21 cellular contexts compared by ENCODE assay signal in the genomic region with DNA sequence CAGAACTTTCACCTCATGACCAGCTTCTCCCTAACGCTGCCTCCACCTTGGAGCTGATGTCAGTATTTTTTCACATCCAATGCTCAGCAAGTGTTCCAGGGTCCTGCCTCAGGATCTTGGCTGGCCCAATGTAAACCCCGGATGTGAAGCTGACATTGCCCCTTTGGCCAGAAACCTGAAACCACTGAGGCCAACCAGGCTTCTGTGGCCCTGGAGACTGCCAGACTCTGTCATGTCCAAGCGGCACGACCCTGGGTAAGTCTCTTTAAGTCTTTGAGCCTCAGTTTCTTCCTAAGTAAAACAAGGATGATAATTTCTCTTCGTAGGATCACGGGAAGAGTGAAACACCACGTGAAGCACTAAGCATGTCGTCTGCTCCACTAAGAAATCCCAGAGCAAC. TPM values are rescaled to one million over a fixed set of nuclear protein-coding genes. Genes with fewer than 3 reads are reported as not detected.
DNase-seq lines count a peak whose midpoint lies in the region; ATAC-seq and TF ChIP-seq lines count a peak whose summit lies in the region.
"Had no signal": no experiment of that assay in that cellular context is flagged by ENCODE, and none has a peak within 500 bp of the region (broad histone marks: within the 10 kb centered on the region; RNA-seq: fewer than 3 reads in every experiment).

No MANE protein-coding gene starts in this region.

- no peak for TF ChIP-seq CTCF in AG04450 (IDR thresholded peaks at IDR 0.05; ENCODE audit: low read depth, low read length)
- no peak for TF ChIP-seq CTCF in gastrocnemius medialis (IDR thresholded peaks at IDR 0.05 in 4 of 5, conservative IDR thresholded peaks at IDR 0.05 in 1 of 5)

- H3K9me3 Mint-ChIP-seq in dendritic cell treated with granulocyte-macrophage colony-stimulating factor and Interleukin-4, amounts not matched to agents 40 ng/mL and 50 ng/mL, for 4 days = no peaks in the 10 kb centered on the region
- H3K9me3 Mint-ChIP-seq: CD4-positive, CD25-positive, alpha-beta regulatory T cell; CD8-positive, alpha-beta memory T cell had no signal

- H3K27ac ChIP-seq in AG04450 (ENCODE audit: low read depth, low read length) = peak overlapping the region; percentile 2
- H3K27ac ChIP-seq in gastrocnemius medialis = no peak overlapping the region
- H3K27ac ChIP-seq: HL-60 had no signal

- H3K4me3 ChIP-seq in AG04450 (ENCODE audit: low read depth, low read length) (no peak overlapping the region), gastrocnemius medialis (no peak overlapping the region)
- H3K4me3 ChIP-seq: GM12878, HAP-1 had no signal

- in situ Hi-C loops in gastrocnemius medialis (cut with MboI; ENCODE audit: low sequenced_read_pairs in 4 of 4) = no loop called here

- peaks cover 0 to 93% of the 10 kb centered on the region in 2 donors for H3K36me3 ChIP-seq in gastrocnemius medialis

- H3K4me1 ChIP-seq in gastrocnemius medialis = no peaks in the 10 kb centered on the region
- H3K4me1 ChIP-seq: HAP-1 had no signal

- no peak for DNase-seq in AG04450 (ENCODE audit: low read depth, low spot score)
- no peak for DNase-seq in T-helper 17 cell
- DNase-seq in posterior vena cava (ENCODE audit: low spot score) = peak; percentile 47
- DNase-seq in gastrocnemius medialis = no peak
- DNase-seq: BE2C; C1 segment of cervical spinal cord; CD4-positive, CD25-positive, alpha-beta regulatory T cell; CD8-positive, alpha-beta memory T cell; COR-L47; DMS 273 treated with DMSO at 0.1 percent for 48 hours; DND-41; EL had no signal

- H3K36me3 Mint-ChIP-seq in T-helper 17 cell (ENCODE audit: low read depth) = peaks cover 13% of the 10 kb centered on the region
- peaks cover 94% of the 10 kb centered on the region for H3K36me3 Mint-ChIP-seq in dendritic cell treated with granulocyte-macrophage colony-stimulating factor and Interleukin-4, amounts not matched to agents 40 ng/mL and 50 ng/mL, for 4 days (ENCODE audit: low read depth)

- peak overlapping the region; percentile 49 for H3K27ac Mint-ChIP-seq in T-helper 17 cell
- H3K27ac Mint-ChIP-seq in dendritic cell treated with granulocyte-macrophage colony-stimulating factor and Interleukin-4, amounts not matched to agents 40 ng/mL and 50 ng/mL, for 4 days = peak overlapping the region; percentile 23

- no peaks in the 10 kb centered on the region for H3K9me3 ChIP-seq in AG04450 (ENCODE audit: control insufficient read depth, insufficient read depth, low read length)
- no peaks in the 10 kb centered on the region for H3K9me3 ChIP-seq in T-helper 17 cell (ENCODE audit: control insufficient read depth, low read length, poor library complexity, severe bottlenecking)
- H3K9me3 ChIP-seq in gastrocnemius medialis = no peaks in the 10 kb centered on the region
- H3K9me3 ChIP-seq: BE2C, HAP-1 had no signal

- CTCF ChIA-PET in AG04450 (lab: Charles Lee) = interaction anchor here (2.0 kb wide), 1 partner anchor 13 kb away, joined by 11 read pairs; no protein-coding TSS in a partner anchor

- POLR2A ChIA-PET in AG04450 (lab: Yijun Ruan, JAX) = no interaction called here

- ATAC-seq in T-helper 17 cell (no peak), HG03460 (IDR thresholded peaks at IDR 0.05; ENCODE audit: unreplicated experiment) (no peak), gastrocnemius medialis (no peak), GM18517 (IDR thresholded peaks at IDR 0.05; ENCODE audit: unreplicated experiment) (no peak)
- ATAC-seq: GM12878 had no signal

- no peak overlapping the region for H3K4me3 Mint-ChIP-seq in T-helper 17 cell
- H3K4me3 Mint-ChIP-seq in dendritic cell treated with granulocyte-macrophage colony-stimulating factor and Interleukin-4, amounts not matched to agents 40 ng/mL and 50 ng/mL, for 4 days = no peak overlapping the region
- H3K4me3 Mint-ChIP-seq: CD4-positive, CD25-positive, alpha-beta regulatory T cell; CD8-positive, alpha-beta memory T cell had no signal

- H3K27me3 ChIP-seq in AG04450 (ENCODE audit: control insufficient read depth, insufficient read depth, low read length) (no peaks in the 10 kb centered on the region), gastrocnemius medialis (no peaks in the 10 kb centered on the region)
- H3K27me3 ChIP-seq: BE2C had no signal

- intact Hi-C loops in dendritic cell treated with granulocyte-macrophage colony-stimulating factor and Interleukin-4, amounts not matched to agents 40 ng/mL and 50 ng/mL, for 4 days (cut with micrococcal nuclease) = no loop called here
- intact Hi-C loops in posterior vena cava (cut with DNase I) = no loop called here
- intact Hi-C loops in gastrocnemius medialis (cut with DNase I; ENCODE audit: low total_unique reads) = no loop called here

- H3K27me3 Mint-ChIP-seq in T-helper 17 cell = no peaks in the 10 kb centered on the region
- no peaks in the 10 kb centered on the region for H3K27me3 Mint-ChIP-seq in dendritic cell treated with granulocyte-macrophage colony-stimulating factor and Interleukin-4, amounts not matched to agents 40 ng/mL and 50 ng/mL, for 4 days
- H3K27me3 Mint-ChIP-seq: CD4-positive, CD25-positive, alpha-beta regulatory T cell; CD8-positive, alpha-beta memory T cell had no signal

- TF ChIP-seq POLR2A in gastrocnemius medialis (IDR thresholded peaks at IDR 0.05) = no peak

- peaks cover 5% of the 10 kb centered on the region for H3K4me1 Mint-ChIP-seq in T-helper 17 cell
- no peaks in the 10 kb centered on the region for H3K4me1 Mint-ChIP-seq in dendritic cell treated with granulocyte-macrophage colony-stimulating factor and Interleukin-4, amounts not matched to agents 40 ng/mL and 50 ng/mL, for 4 days (ENCODE audit: low read depth)
- H3K4me1 Mint-ChIP-seq: CD4-positive, CD25-positive, alpha-beta regulatory T cell had no signal

RNA-seq across cellular contexts. Expression of a gene that starts 22.8 kb away (rescaled TPM):
- 0.06 and 0.09 TPM in 2 replicates for polyA plus RNA-seq in AG04450 (2011; rRNA removed)
- 0.17 and 0.18 TPM in 2 replicates for polyA minus RNA-seq in AG04450 (2011; rRNA and poly(A)+ RNA removed)
- total RNA-seq in T-helper 17 cell (not detected), posterior vena cava (not detected), gastrocnemius medialis (under 1 TPM in 1 of 4 donors, not detected in 3; 0.22 TPM)
- total RNA-seq: A172; CD4-positive, CD25-positive, alpha-beta regulatory T cell; CD8-positive, alpha-beta memory T cell; G401; H4 had no signal
